24 cellular contexts compared by ENCODE assay signal in genomic region chr11:77111277-77111676, GRCh38. TPM values are rescaled to one million over a fixed set of nuclear protein-coding genes. Genes with fewer than 3 reads are reported as not detected.
"Had no signal": no experiment of that assay in that cellular context is flagged by ENCODE, and none has a peak within 500 bp of the region (broad histone marks: within the 10 kb centered on the region; RNA-seq: fewer than 3 reads in every experiment).

No MANE protein-coding gene starts in this region.

- DNase-seq: activated CD4-positive, alpha-beta T cell treated with anti-CD3 and anti-CD28 coated beads, Interleukin-2, amount 50 U/mL, for 1 hour; activated CD8-positive, alpha-beta memory T cell treated with anti-CD3 and anti-CD28 coated beads, Interleukin-2, amount 50 U/mL, for 4 hours; activated effector memory CD4-positive, alpha-beta T cell treated with anti-CD3 and anti-CD28 coated beads, Interleukin-2, amount 50 U/mL, for 16 hours; activated naive CD4-positive, alpha-beta T cell treated with anti-CD3 and anti-CD28 coated beads, Interleukin-2, amount 50 U/mL, for 16 hours; activated T-cell treated with anti-CD3 and anti-CD28 coated beads, Interleukin-2, amount 50 U/mL, for 48 hours; aorta; colonic mucosa; endodermal cell; gastrocnemius medialis; kidney; left ventricle myocardium inferior; naive B cell; spleen; stimulated activated CD4-positive, alpha-beta T cell treated with anti-CD3 and anti-CD28 coated beads, Interleukin-4, amount 100 ng/mL, for 4 hours; T-cell; T-helper 9 cell had no signal

- H3K27ac Mint-ChIP-seq: endodermal cell; stimulated activated memory B cell treated with anti-CD40 and anti-IgM and Interleukin-4, amounts not matched to agents 10 μg/mL and 1 μg/mL and 100 μg/mL, for 72 hours; T-cell had no signal

- H3K9me3 Mint-ChIP-seq: central memory CD8-positive, alpha-beta T cell; endodermal cell; naive B cell; stimulated activated memory B cell treated with anti-CD40 and anti-IgM and Interleukin-4, amounts not matched to agents 10 μg/mL and 1 μg/mL and 100 μg/mL, for 72 hours; T-cell had no signal

- H3K36me3 ChIP-seq: gastrocnemius medialis, heart left ventricle, left ventricle myocardium inferior, pancreas, spleen had no signal

- H3K36me3 Mint-ChIP-seq: naive B cell; stimulated activated memory B cell treated with anti-CD40 and anti-IgM and Interleukin-4, amounts not matched to agents 10 μg/mL and 1 μg/mL and 100 μg/mL, for 72 hours; T-cell had no signal

- H3K4me3 Mint-ChIP-seq: central memory CD8-positive, alpha-beta T cell; endodermal cell; stimulated activated memory B cell treated with anti-CD40 and anti-IgM and Interleukin-4, amounts not matched to agents 10 μg/mL and 1 μg/mL and 100 μg/mL, for 72 hours; T-cell had no signal

- FAIRE-seq: kidney, pancreas had no signal

- H3K9me3 ChIP-seq: colonic mucosa, gastrocnemius medialis, heart left ventricle, left ventricle myocardium inferior, pancreas, spleen had no signal

- H3K4me1 ChIP-seq: gastrocnemius medialis had no signal

- H3K27me3 ChIP-seq: colonic mucosa, gastrocnemius medialis, heart left ventricle, pancreas, spleen had no signal

- H3K27me3 Mint-ChIP-seq: central memory CD8-positive, alpha-beta T cell; naive B cell; T-cell had no signal

- H3K27ac ChIP-seq: colonic mucosa, epithelial cell of prostate, gastrocnemius medialis, heart left ventricle, left ventricle myocardium inferior, pancreas, spleen had no signal

- H3K4me1 Mint-ChIP-seq: central memory CD8-positive, alpha-beta T cell; stimulated activated memory B cell treated with anti-CD40 and anti-IgM and Interleukin-4, amounts not matched to agents 10 μg/mL and 1 μg/mL and 100 μg/mL, for 72 hours; T-cell had no signal

- ATAC-seq: gastrocnemius medialis; heart left ventricle; pancreas; sciatic nerve; stimulated activated memory B cell treated with anti-CD40 and anti-IgM and Interleukin-4, amounts not matched to agents 10 μg/mL and 1 μg/mL and 100 μg/mL, for 72 hours; T-cell had no signal

- H3K4me3 ChIP-seq: colonic mucosa, gastrocnemius medialis, heart left ventricle, left ventricle myocardium inferior, pancreas, spleen had no signal

RNA-seq across cellular contexts. Expression of gene OMP, which starts 8.6 kb away (rescaled TPM):
- total RNA-seq: gastrocnemius medialis, heart left ventricle, left ventricle myocardium inferior had no signal
- polyA plus RNA-seq: aorta, fibroblast of lung, heart left ventricle, thymus had no signal
